In the genomic region with DNA sequence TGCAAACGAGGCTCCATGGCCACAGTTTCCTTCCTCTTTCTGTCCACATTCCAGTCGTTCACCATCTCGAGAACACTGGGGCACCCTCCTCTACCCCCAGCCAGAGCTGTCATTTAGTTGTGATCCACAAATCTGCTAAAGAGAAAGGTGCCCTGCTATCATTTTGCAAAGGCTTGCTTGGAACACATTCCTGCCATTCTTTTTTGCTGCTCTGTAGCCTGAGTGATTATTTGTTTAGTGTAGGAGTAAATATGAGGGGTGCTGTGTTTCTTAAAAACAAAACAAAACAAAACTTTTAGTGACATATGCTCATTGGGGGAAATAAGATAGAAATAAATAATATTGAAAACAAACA, we compare ENCODE assay signal across 9 cellular contexts.
DNase-seq lines count a peak whose midpoint lies in the region; ATAC-seq and TF ChIP-seq lines count a peak whose summit lies in the region.
"Had no signal": no experiment of that assay in that cellular context is flagged by ENCODE, and none has a peak within 500 bp of the region (broad histone marks: within the 10 kb centered on the region; RNA-seq: fewer than 3 reads in every experiment).

No MANE protein-coding gene starts in this region.

- no peak for TF ChIP-seq POLR2A in spleen (IDR thresholded peaks at IDR 0.05)

- CTCF ChIA-PET in activated CD4-positive, alpha-beta memory T cell treated with anti-CD3 and anti-CD28 coated beads, Interleukin-2, amount 10 ng/mL, durations not matched to agents 7 days and 5 days (lab: Charles Lee) = interaction anchor here (1.0 kb wide), 1 partner anchor 98 kb away, joined by 3 read pairs; no protein-coding TSS in a partner anchor

- no peaks in the 10 kb centered on the region for H3K9me3 Mint-ChIP-seq in T-helper 2 cell treated with Interferon-gamma antibody and Interleukin-4, amounts not matched to agents 5 μg/mL and 100 μg/mL, for 36 hours
- no peaks in the 10 kb centered on the region for H3K9me3 Mint-ChIP-seq in activated CD4-positive, alpha-beta memory T cell treated with anti-CD3 and anti-CD28 coated beads, Interleukin-2, amount 10 ng/mL, durations not matched to agents 7 days and 5 days

- H3K27ac Mint-ChIP-seq in T-helper 2 cell treated with Interferon-gamma antibody and Interleukin-4, amounts not matched to agents 5 μg/mL and 100 μg/mL, for 36 hours = peak overlapping the region; percentile 66
- peak overlapping the region; percentile 57 for H3K27ac Mint-ChIP-seq in activated CD4-positive, alpha-beta memory T cell treated with anti-CD3 and anti-CD28 coated beads, Interleukin-2, amount 10 ng/mL, durations not matched to agents 7 days and 5 days

- H3K27me3 Mint-ChIP-seq in T-helper 2 cell treated with Interferon-gamma antibody and Interleukin-4, amounts not matched to agents 5 μg/mL and 100 μg/mL, for 36 hours (ENCODE audit: low read depth) = no peaks in the 10 kb centered on the region
- H3K27me3 Mint-ChIP-seq in activated CD4-positive, alpha-beta memory T cell treated with anti-CD3 and anti-CD28 coated beads, Interleukin-2, amount 10 ng/mL, durations not matched to agents 7 days and 5 days = no peaks in the 10 kb centered on the region

- POLR2A ChIA-PET in activated CD4-positive, alpha-beta memory T cell treated with anti-CD3 and anti-CD28 coated beads, Interleukin-2, amount 10 ng/mL, durations not matched to agents 7 days and 5 days (lab: Charles Lee) = interaction anchor here (1.5 kb wide), 1 partner anchor 20 kb away, joined by 3 read pairs; no protein-coding TSS in a partner anchor

- H3K36me3 ChIP-seq in spleen = no peaks in the 10 kb centered on the region

- H3K4me3 ChIP-seq in iPS-18c (ENCODE audit: insufficient read depth, low read depth, low read length) (peak overlapping the region; percentile 6; the same call in 1 of the 2 replicates), spleen (no peak overlapping the region)
- H3K4me3 ChIP-seq: psoas muscle had no signal

- H3K36me3 Mint-ChIP-seq in T-helper 2 cell treated with Interferon-gamma antibody and Interleukin-4, amounts not matched to agents 5 μg/mL and 100 μg/mL, for 36 hours (ENCODE audit: low read depth) = peaks cover 18% of the 10 kb centered on the region
- peaks cover 5% of the 10 kb centered on the region for H3K36me3 Mint-ChIP-seq in activated CD4-positive, alpha-beta memory T cell treated with anti-CD3 and anti-CD28 coated beads, Interleukin-2, amount 10 ng/mL, durations not matched to agents 7 days and 5 days (ENCODE audit: low read depth)

- 7 to 11% (median 9%) methylated on average over 3 of the region's 3 CpGs for WGBS in spleen, 5 donors

- no peaks in the 10 kb centered on the region for H3K9me3 ChIP-seq in iPS-18c (ENCODE audit: control insufficient read depth, insufficient read depth, low read length)
- no peaks in the 10 kb centered on the region for H3K9me3 ChIP-seq in spleen
- H3K9me3 ChIP-seq: psoas muscle had no signal

- H3K4me1 Mint-ChIP-seq in T-helper 2 cell treated with Interferon-gamma antibody and Interleukin-4, amounts not matched to agents 5 μg/mL and 100 μg/mL, for 36 hours (ENCODE audit: low read depth) = peaks cover 34% of the 10 kb centered on the region
- H3K4me1 Mint-ChIP-seq in activated CD4-positive, alpha-beta memory T cell treated with anti-CD3 and anti-CD28 coated beads, Interleukin-2, amount 10 ng/mL, durations not matched to agents 7 days and 5 days = peaks cover 65% of the 10 kb centered on the region

- intact Hi-C loops in spleen (cut with DNase I; ENCODE audit: low total_unique reads) = no loop called here

- no peak for DNase-seq in T-helper 2 cell treated with Interferon-gamma antibody and Interleukin-4, amounts not matched to agents 5 μg/mL and 100 μg/mL, for 36 hours (ENCODE audit: low spot score)
- DNase-seq in T-helper 2 cell = no peak
- DNase-seq in activated CD4-positive, alpha-beta memory T cell treated with anti-CD3 and anti-CD28 coated beads, Interleukin-2, amount 10 ng/mL, durations not matched to agents 7 days and 5 days = no peak
- DNase-seq in spleen = no peak
- no peak for DNase-seq in activated effector memory CD4-positive, alpha-beta T cell treated with anti-CD3 and anti-CD28 coated beads, Interleukin-2, amount 50 U/mL, for 16 hours
- DNase-seq in NCI-H1930 (lab: John Stamatoyannopoulos, UW) = no peak

- H3K27me3 ChIP-seq in spleen (replicated peaks in 1 of 7) = no peaks in the 10 kb centered on the region

- H3K27ac ChIP-seq in spleen = peak overlapping the region in 7 of 8 donors; percentile 18 to 70 (median 56)
- H3K27ac ChIP-seq: psoas muscle had no signal

- peaks cover 21 to 74% (median 52%) of the 10 kb centered on the region in 6 donors for H3K4me1 ChIP-seq in spleen

- ATAC-seq in HG03108 (IDR thresholded peaks at IDR 0.05; ENCODE audit: unreplicated experiment) = no peak

- no peak for TF ChIP-seq CTCF in spleen (IDR thresholded peaks at IDR 0.05 in 8 of 11, conservative IDR thresholded peaks at IDR 0.05 in 3 of 11)

- H3K4me3 Mint-ChIP-seq in T-helper 2 cell treated with Interferon-gamma antibody and Interleukin-4, amounts not matched to agents 5 μg/mL and 100 μg/mL, for 36 hours = peak overlapping the region; percentile 21
- no peak overlapping the region for H3K4me3 Mint-ChIP-seq in activated CD4-positive, alpha-beta memory T cell treated with anti-CD3 and anti-CD28 coated beads, Interleukin-2, amount 10 ng/mL, durations not matched to agents 7 days and 5 days
